Comparison of ENCODE assay signal across 24 cellular contexts in genomic region chr3:193544289-193544688, GRCh38. TPM values are rescaled to one million over a fixed set of nuclear protein-coding genes. Genes with fewer than 3 reads are reported as not detected.
DNase-seq lines count a peak whose midpoint lies in the region; ATAC-seq, FAIRE-seq and TF ChIP-seq lines count a peak whose summit lies in the region.
"Had no signal": no experiment of that assay in that cellular context is flagged by ENCODE, and none has a peak within 500 bp of the region (broad histone marks: within the 10 kb centered on the region; RNA-seq: fewer than 3 reads in every experiment).

No MANE protein-coding gene starts in this region.

- H3K27ac Mint-ChIP-seq in type B pancreatic cell, result peak overlapping the region; percentile 12
- H3K27ac Mint-ChIP-seq: CD14-positive monocyte; CD4-positive, alpha-beta T cell; CD8-positive, alpha-beta memory T cell; HFFc6 had no signal

- peaks cover 19% of the 10 kb centered on the region for H3K9me3 Mint-ChIP-seq in type B pancreatic cell

- FAIRE-seq in D721Med (lab: Jason Lieb, UNC), result peak; percentile 68
- FAIRE-seq: A549, G401.6, GM12892, H54 had no signal

- no peak overlapping the region for H3K4me3 ChIP-seq in WERI-Rb-1 (ENCODE audit: low read depth, low read length)
- no peak overlapping the region for H3K4me3 ChIP-seq in body of pancreas
- H3K4me3 ChIP-seq: A549; BLaER1 treated with 17β-estradiol and CSF1 and Interleukin-3, amounts not matched to agents 10 nM and 100 nM; HAP-1 had no signal

- WGBS in body of pancreas, 2 donors, result 72 to 79% methylated on average over 1 of the region's 1 CpG

- H3K27me3 ChIP-seq in WERI-Rb-1 (ENCODE audit: insufficient read depth, low read depth, severe bottlenecking) (no peaks in the 10 kb centered on the region), body of pancreas (no peaks in the 10 kb centered on the region)
- H3K27me3 ChIP-seq: BLaER1 treated with 17β-estradiol and CSF1 and Interleukin-3, amounts not matched to agents 10 nM and 100 nM had no signal

- DNase-seq in D721Med (ENCODE audit: insufficient read length, low spot score), result no peak
- DNase-seq in WERI-Rb-1, result peak; percentile 11
- no peak for DNase-seq in type B pancreatic cell (ENCODE audit: extremely low spot score, unreplicated experiment)
- DNase-seq in body of pancreas, result no peak
- no peak for DNase-seq in activated CD4-positive, alpha-beta T cell treated with anti-CD3 and anti-CD28 coated beads for 48 hours
- DNase-seq in NCI-H226, result no peak
- DNase-seq: 8988T; ACHN; AML-193; BE2C; CD4-positive, alpha-beta T cell; CD8-positive, alpha-beta memory T cell; DMS153; DND-41; GOT3; HFFc6 had no signal

- no peaks in the 10 kb centered on the region for H3K4me1 ChIP-seq in body of pancreas
- H3K4me1 ChIP-seq: A549; BE2C; BLaER1 treated with 17β-estradiol and CSF1 and Interleukin-3, amounts not matched to agents 10 nM and 100 nM; HAP-1 had no signal

- intact Hi-C loops in body of pancreas (cut with DNase I), result no loop called here

- TF ChIP-seq POLR2A in body of pancreas (IDR thresholded peaks at IDR 0.05), result no peak

- H3K27ac ChIP-seq in WERI-Rb-1 (peak overlapping the region; percentile 48), body of pancreas (no peak overlapping the region)
- H3K27ac ChIP-seq: A549; BLaER1 treated with 17β-estradiol and CSF1 and Interleukin-3, amounts not matched to agents 10 nM and 100 nM had no signal

- H3K36me3 Mint-ChIP-seq in type B pancreatic cell, result peaks cover 3% of the 10 kb centered on the region
- H3K36me3 Mint-ChIP-seq: CD14-positive monocyte had no signal

- TF ChIP-seq CTCF in D721Med (IDR thresholded peaks at IDR 0.05; ENCODE audit: insufficient read depth, missing control alignments), result no peak
- no peak for TF ChIP-seq CTCF in WERI-Rb-1 (IDR thresholded peaks at IDR 0.05; ENCODE audit: low read depth, low read length)
- TF ChIP-seq CTCF in type B pancreatic cell (conservative IDR thresholded peaks at IDR 0.05), result no peak
- no peak for TF ChIP-seq CTCF in body of pancreas (IDR thresholded peaks at IDR 0.05)

- no peak overlapping the region for H3K4me3 Mint-ChIP-seq in type B pancreatic cell
- H3K4me3 Mint-ChIP-seq: CD14-positive monocyte; CD4-positive, alpha-beta T cell; CD8-positive, alpha-beta memory T cell; HFFc6 had no signal

- H3K4me1 Mint-ChIP-seq in type B pancreatic cell (ENCODE audit: unreplicated experiment), result no peaks in the 10 kb centered on the region
- H3K4me1 Mint-ChIP-seq: CD14-positive monocyte; CD8-positive, alpha-beta memory T cell had no signal

- H3K9me3 ChIP-seq in WERI-Rb-1 (ENCODE audit: severe bottlenecking) (no peaks in the 10 kb centered on the region), body of pancreas (no peaks in the 10 kb centered on the region)
- H3K9me3 ChIP-seq: A549, BE2C, HAP-1 had no signal

- ATAC-seq in esophagus mucosa, result peak; percentile 85
- no peak for ATAC-seq in body of pancreas
- ATAC-seq: A549 had no signal

- H3K36me3 ChIP-seq in WERI-Rb-1 (no peaks in the 10 kb centered on the region), body of pancreas (replicated peaks in 1 of 2; ENCODE audit: insufficient read depth in 1 of 2, low read depth in 2 of 2) (no peaks in the 10 kb centered on the region)
- H3K36me3 ChIP-seq: BE2C; BLaER1 treated with 17β-estradiol and CSF1 and Interleukin-3, amounts not matched to agents 10 nM and 100 nM; HAP-1 had no signal

- H3K27me3 Mint-ChIP-seq in type B pancreatic cell, result no peaks in the 10 kb centered on the region
- H3K27me3 Mint-ChIP-seq: CD4-positive, alpha-beta T cell had no signal

RNA-seq across cellular contexts. Expression of gene ATP13A4, which starts 10.4 kb away (rescaled TPM):
- 20.5 TPM for total RNA-seq in esophagus mucosa
- 10.2 and 11.4 TPM in 2 replicates for total RNA-seq in type B pancreatic cell (ENCODE audit: low replicate concordance)
- total RNA-seq in body of pancreas, result 10 to 100 TPM in 1 of 2 donors, 1 to 10 TPM in 1; 7.9 to 14.3 TPM
- total RNA-seq: HFFc6 had no signal

RNA-seq across cellular contexts. Expression of gene OPA1, which starts 48.7 kb away (rescaled TPM):
- 48.5 TPM for total RNA-seq in esophagus mucosa
- total RNA-seq in type B pancreatic cell (ENCODE audit: low replicate concordance), result 56.5 and 57.7 TPM in 2 replicates
- 10 to 100 TPM; 20.8 to 45.8 TPM for total RNA-seq in body of pancreas
